8 cellular contexts compared by ENCODE assay signal in the genomic region with DNA sequence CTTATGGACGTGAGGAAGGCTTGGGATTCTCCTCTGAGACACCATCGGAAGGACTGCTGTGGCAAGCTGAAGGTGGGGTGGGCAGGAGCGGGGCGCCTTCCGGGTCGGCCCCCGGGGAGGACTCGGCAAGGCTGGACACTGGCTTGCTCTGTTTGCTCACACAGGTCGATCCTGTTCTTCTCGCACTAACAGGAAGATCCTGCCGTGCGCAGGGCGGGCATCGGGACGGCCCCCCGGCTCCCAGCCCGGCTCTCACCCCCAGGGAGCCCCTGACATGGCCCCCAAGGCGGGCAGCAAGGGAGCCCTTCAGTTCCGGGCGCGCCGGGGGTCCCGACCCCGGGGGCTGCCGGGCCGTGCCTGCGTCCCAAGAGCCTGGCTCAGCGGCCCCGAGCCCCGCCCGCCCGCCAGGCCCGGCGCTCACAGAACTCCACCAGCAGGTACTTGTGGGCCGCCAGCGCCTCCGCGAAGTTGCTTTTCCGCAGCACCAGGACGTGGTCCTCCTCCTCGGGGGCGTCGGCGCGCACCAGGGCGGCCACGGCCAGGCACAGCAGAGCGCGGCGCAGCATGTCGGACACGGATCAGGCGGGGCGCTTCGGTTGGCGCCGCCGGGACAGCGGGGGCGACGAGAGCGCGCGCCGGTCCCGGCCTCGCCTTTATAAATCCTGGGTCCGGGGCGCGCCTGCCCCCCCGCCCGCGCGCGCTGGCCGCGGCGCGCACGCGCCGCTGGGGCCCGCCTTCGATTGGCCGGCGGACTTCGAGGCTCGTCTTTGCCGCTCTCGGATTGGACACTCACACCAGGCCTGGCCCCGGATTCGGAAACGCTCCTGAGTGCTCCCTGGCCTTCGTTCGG. TPM values are rescaled to one million over a fixed set of nuclear protein-coding genes. Genes with fewer than 3 reads are reported as not detected.
DNase-seq lines count a peak whose midpoint lies in the region; ATAC-seq and TF ChIP-seq lines count a peak whose summit lies in the region.

TSS of gene P4HB (minus strand) at position 630 of the 850 bp plus-strand sequence. CDS start at position 566, 64 bp downstream.

- peaks cover 15% of the 10 kb centered on the region for H3K4me1 ChIP-seq in NT2/D1 (ENCODE audit: insufficient read depth, insufficient read length)
- peaks cover 0 to 11% of the 10 kb centered on the region in 2 donors for H3K4me1 ChIP-seq in lung (ENCODE audit: control insufficient read depth in 2 of 2, insufficient read depth in 2 of 2, low read length in 2 of 2)

- H3K4me3 ChIP-seq in NT2/D1 (ENCODE audit: insufficient read length, low read depth) (peak within 1 kb of the TSS; percentile 99), lung (peak within 1 kb of the TSS; percentile 79)

- WGBS in lung, 2 donors, result 1% methylated on average over 88 to 95 of the region's 95 CpGs

- H3K27ac ChIP-seq in C4-2B (peak within 1 kb of the TSS; percentile 96), lung (ENCODE audit: low read depth in 1 of 2, low read length in 1 of 2) (peak within 1 kb of the TSS; percentile 96 to 99), substantia nigra (ENCODE audit: low read depth, low read length, poor library complexity, severe bottlenecking) (peak within 1 kb of the TSS; percentile 80)

- DNase-seq in NT2/D1 (ENCODE audit: low read depth, low spot score), result no peak
- no peak for DNase-seq in cerebellum (ENCODE audit: low spot score)
- no peak for DNase-seq in lung (ENCODE audit: low spot score)
- peak in 6 of 49 donors; percentile 70 to 100 (median 100) for DNase-seq in substantia nigra (lab: John Stamatoyannopoulos, UW)
- DNase-seq in central memory CD4-positive, alpha-beta T cell, result no peak
- no peak for DNase-seq in AG08396 (ENCODE audit: low spot score)

- H3K9me3 ChIP-seq in NT2/D1 (ENCODE audit: insufficient read depth, low read length), result no peaks in the 10 kb centered on the region
- no peaks in the 10 kb centered on the region for H3K9me3 ChIP-seq in lung (ENCODE audit: control insufficient read depth in 2 of 2, insufficient read depth in 1 of 2, low read length in 1 of 2)

- no peaks in the 10 kb centered on the region for H3K27me3 ChIP-seq in NT2/D1 (ENCODE audit: insufficient read depth, insufficient read length)
- H3K27me3 ChIP-seq in lung (ENCODE audit: control insufficient read depth, insufficient read depth), result no peaks in the 10 kb centered on the region

- H3K36me3 ChIP-seq in NT2/D1 (ENCODE audit: insufficient read depth, insufficient read length, low read length), result peaks cover 73% of the 10 kb centered on the region
- H3K36me3 ChIP-seq in lung (ENCODE audit: control insufficient read depth in 2 of 2, insufficient read depth in 2 of 2, low read length in 2 of 2), result peaks cover 0 to 24% of the 10 kb centered on the region in 2 donors

- H3K9ac ChIP-seq in NT2/D1 (ENCODE audit: insufficient read length, low read depth), result peak within 1 kb of the TSS; percentile 93

- ATAC-seq in GM21390 (IDR thresholded peaks at IDR 0.05; ENCODE audit: unreplicated experiment) (peak; percentile 2), lung (ENCODE audit: insufficient read depth, low FRiP score) (no peak)

- TF ChIP-seq CTCF in C4-2B (conservative IDR thresholded peaks at IDR 0.05), result no peak
- TF ChIP-seq CTCF in lung (IDR thresholded peaks at IDR 0.05; ENCODE audit: control extremely low read depth, extremely low read depth), result no peak

RNA-seq across cellular contexts. Expression of gene P4HB, which starts in this region (rescaled TPM):
- total RNA-seq in cerebellum, result 75.4 TPM
- 100 to 1,000 TPM; 356 to 990 TPM for total RNA-seq in lung
- polyA plus RNA-seq in lung, result 100 to 1,000 TPM; 695 to 862 TPM
